In genomic region chr4:125956281-125956680, GRCh38 we compare ENCODE assay signal across 14 cellular contexts.
A peak's percentile ranks its signal among the peaks of the same experiment; 100 is the strongest.
DNase-seq lines count a peak whose midpoint lies in the region; TF ChIP-seq lines count a peak whose summit lies in the region.
"Had no signal": no experiment of that assay in that cellular context is flagged by ENCODE, and none has a peak within 500 bp of the region (broad histone marks: within the 10 kb centered on the region; RNA-seq: fewer than 3 reads in every experiment).

No MANE protein-coding gene starts in this region.

- H3K4me3 ChIP-seq in foreskin fibroblast (ENCODE audit: low read depth in 1 of 2, low read length in 2 of 2): no peak overlapping the region
- H3K4me3 ChIP-seq: A549, GM23338 had no signal

- no peak for TF ChIP-seq CTCF in foreskin fibroblast (IDR thresholded peaks at IDR 0.05; ENCODE audit: low read depth, low read length)

- DNase-seq in SK-N-DZ (ENCODE audit: low spot score) (peak; percentile 14), fibroblast of gingiva (ENCODE audit: low read depth) (peak; percentile 14), foreskin fibroblast (peak; percentile 17 to 71), HuH-7 (ENCODE audit: low spot score) (no peak), putamen (ENCODE audit: low spot score) (no peak)
- DNase-seq in stimulated activated CD4-positive, alpha-beta T cell treated with anti-CD3 and anti-CD28 coated beads, Interleukin-12 subunit alpha, Interleukin-12 subunit beta, amount 100 ng/mL, for 4 hours: no peak
- DNase-seq: CD8-positive, alpha-beta T cell; COR-L47; DMS153; DMS79 treated with DMSO at 0.1 percent for 48 hours; GDM1; H7 had no signal

Comparison
In these comparisons a context has a peak if more than half of its experiments do, and no peak if none do; other contexts are left out.
1. DNase-seq: peak in SK-N-DZ (single experiment), fibroblast of gingiva (single experiment) and foreskin fibroblast (2 of 2); none in stimulated activated CD4-positive, alpha-beta T cell treated with anti-CD3 and anti-CD28 coated beads, Interleukin-12 subunit alpha, Interleukin-12 subunit beta, amount 100 ng/mL, for 4 hours (single experiment), HuH-7 (single experiment) and putamen (single experiment).